ENCODE assay signal across 8 cellular contexts in genomic region chr12:106957617-106958016, GRCh38. TPM values are rescaled to one million over a fixed set of nuclear protein-coding genes. Genes with fewer than 3 reads are reported as not detected.
DNase-seq lines count a peak whose midpoint lies in the region; TF ChIP-seq lines count a peak whose summit lies in the region.

No MANE protein-coding gene starts in this region.

- WGBS in hepatocyte (ENCODE audit: low lambda C conversion rate, missing lambda C conversion rate): 13% methylated on average over 1 of the region's 1 CpG

- peaks cover 6% of the 10 kb centered on the region for H3K36me3 Mint-ChIP-seq in activated CD4-positive, alpha-beta T cell treated with anti-CD3 and anti-CD28 coated beads, Interleukin-2, amount 10 ng/mL, durations not matched to agents 7 days and 5 days (ENCODE audit: low read depth)

- peak overlapping the region; percentile 96 for H3K4me3 Mint-ChIP-seq in activated CD4-positive, alpha-beta T cell treated with anti-CD3 and anti-CD28 coated beads, Interleukin-2, amount 10 ng/mL, durations not matched to agents 7 days and 5 days

- H4K20me1 ChIP-seq in hepatocyte (ENCODE audit: insufficient read depth, poor library complexity, severe bottlenecking): peaks cover 54% of the 10 kb centered on the region

- H3K4me1 ChIP-seq in hepatocyte (ENCODE audit: insufficient read depth): peaks cover 20% of the 10 kb centered on the region

- CTCF ChIA-PET in activated CD4-positive, alpha-beta T cell treated with anti-CD3 and anti-CD28 coated beads, Interleukin-2, amount 10 ng/mL, durations not matched to agents 7 days and 5 days (lab: Charles Lee): no interaction called here

- H3K9me3 ChIP-seq in WERI-Rb-1 (ENCODE audit: severe bottlenecking) (no peaks in the 10 kb centered on the region), hepatocyte (ENCODE audit: low read depth) (no peaks in the 10 kb centered on the region)

- TF ChIP-seq CTCF in WERI-Rb-1 (IDR thresholded peaks at IDR 0.05; ENCODE audit: low read depth, low read length) (no peak), hepatocyte (IDR thresholded peaks at IDR 0.05; ENCODE audit: poor library complexity) (no peak)

- H3K4me1 Mint-ChIP-seq in activated CD4-positive, alpha-beta T cell treated with anti-CD3 and anti-CD28 coated beads, Interleukin-2, amount 10 ng/mL, durations not matched to agents 7 days and 5 days: peaks cover 29% of the 10 kb centered on the region

- H3K27me3 ChIP-seq in WERI-Rb-1 (ENCODE audit: insufficient read depth, low read depth, severe bottlenecking): no peaks in the 10 kb centered on the region
- H3K27me3 ChIP-seq in hepatocyte: no peaks in the 10 kb centered on the region

- H3K36me3 ChIP-seq in WERI-Rb-1: no peaks in the 10 kb centered on the region
- no peaks in the 10 kb centered on the region for H3K36me3 ChIP-seq in hepatocyte (replicated peaks; ENCODE audit: insufficient read depth, low read depth)

- peak overlapping the region; percentile 85 for H3K4me2 ChIP-seq in hepatocyte

- H3K79me2 ChIP-seq in hepatocyte: peaks cover 64% of the 10 kb centered on the region

- H3K27me3 Mint-ChIP-seq in activated CD4-positive, alpha-beta T cell treated with anti-CD3 and anti-CD28 coated beads, Interleukin-2, amount 10 ng/mL, durations not matched to agents 7 days and 5 days: no peaks in the 10 kb centered on the region

- no peak overlapping the region for H3K27ac ChIP-seq in WERI-Rb-1
- H3K27ac ChIP-seq in hepatocyte: peak overlapping the region; percentile 99

- no peaks in the 10 kb centered on the region for H3K9me3 Mint-ChIP-seq in activated CD4-positive, alpha-beta T cell treated with anti-CD3 and anti-CD28 coated beads, Interleukin-2, amount 10 ng/mL, durations not matched to agents 7 days and 5 days

- no peak overlapping the region for H2AFZ ChIP-seq in hepatocyte

- H3K4me3 ChIP-seq in WERI-Rb-1 (ENCODE audit: low read depth, low read length): peak overlapping the region; percentile 97
- H3K4me3 ChIP-seq in hepatocyte: peak overlapping the region; percentile 92

- H3K27ac Mint-ChIP-seq in activated CD4-positive, alpha-beta T cell treated with anti-CD3 and anti-CD28 coated beads, Interleukin-2, amount 10 ng/mL, durations not matched to agents 7 days and 5 days: peak overlapping the region; percentile 98

- no peak for DNase-seq in activated CD4-positive, alpha-beta T cell treated with anti-CD3 and anti-CD28 coated beads, Interleukin-2, amount 10 ng/mL, durations not matched to agents 7 days and 5 days
- DNase-seq in activated CD4-positive, alpha-beta T cell treated with anti-CD3 and anti-CD28 coated beads, Interleukin-2, amount 50 U/mL, for 48 hours: no peak
- DNase-seq in WERI-Rb-1: no peak
- DNase-seq in hepatocyte (ENCODE audit: low spot score): no peak
- peak; percentile 38 for DNase-seq in superior temporal gyrus (ENCODE audit: extremely low spot score)
- no peak for DNase-seq in NCI-H2029 (lab: John Stamatoyannopoulos, UW)
- no peak for DNase-seq in GM19240 (ENCODE audit: insufficient read length, low spot score)
- DNase-seq in mucosa of gallbladder (ENCODE audit: low spot score): no peak

- H3K9me2 ChIP-seq in hepatocyte (replicated peaks; ENCODE audit: insufficient read depth): no peaks in the 10 kb centered on the region

- POLR2A ChIA-PET in activated CD4-positive, alpha-beta T cell treated with anti-CD3 and anti-CD28 coated beads, Interleukin-2, amount 10 ng/mL, durations not matched to agents 7 days and 5 days (lab: Charles Lee): no interaction called here

RNA-seq across cellular contexts. Expression of gene TMEM263, which starts 1.9 kb away (rescaled TPM):
- total RNA-seq in activated CD4-positive, alpha-beta T cell treated with anti-CD3 and anti-CD28 coated beads, Interleukin-2, amount 10 ng/mL, durations not matched to agents 7 days and 5 days: 10 to 100 TPM; 32.6 to 33.2 TPM
- total RNA-seq in hepatocyte (128 and 132 TPM in 2 replicates), mucosa of gallbladder (49.4 TPM)
- polyA plus RNA-seq in hepatocyte: 70.0 and 73.1 TPM in 2 replicates

RNA-seq across cellular contexts. Expression of gene MTERF2, which starts 29.3 kb away (rescaled TPM):
- 1 to 10 TPM; 6.8 to 7.7 TPM for total RNA-seq in activated CD4-positive, alpha-beta T cell treated with anti-CD3 and anti-CD28 coated beads, Interleukin-2, amount 10 ng/mL, durations not matched to agents 7 days and 5 days
- total RNA-seq in hepatocyte: 16.4 and 20.6 TPM in 2 replicates
- 16.7 and 18.6 TPM in 2 replicates for polyA plus RNA-seq in hepatocyte
- total RNA-seq in mucosa of gallbladder: 24.8 TPM
